24 cellular contexts compared by ENCODE assay signal in genomic region chr2:48568551-48568950, GRCh38. TPM values are rescaled to one million over a fixed set of nuclear protein-coding genes. Genes with fewer than 3 reads are reported as not detected.
DNase-seq lines count a peak whose midpoint lies in the region; ATAC-seq and TF ChIP-seq lines count a peak whose summit lies in the region.
"Had no signal": no experiment of that assay in that cellular context is flagged by ENCODE, and none has a peak within 500 bp of the region (broad histone marks: within the 10 kb centered on the region; RNA-seq: fewer than 3 reads in every experiment).

No MANE protein-coding gene starts in this region.

- peaks cover 6% of the 10 kb centered on the region for H3K4me1 Mint-ChIP-seq in activated T-cell treated with anti-CD3 and anti-CD28 coated beads, Interleukin-2, amount 50 U/mL, for 24 hours (ENCODE audit: low read depth)
- H3K4me1 Mint-ChIP-seq: activated B cell treated with CpG ODN at 0.5 μM for 24 hours; immature natural killer cell; naive thymus-derived CD4-positive, alpha-beta T cell had no signal

- no peaks in the 10 kb centered on the region for H3K27me3 ChIP-seq in lower lobe of right lung (ENCODE audit: low read depth)
- H3K27me3 ChIP-seq in stomach smooth muscle (ENCODE audit: control insufficient read depth in 1 of 2, insufficient read depth in 2 of 2, low read length in 2 of 2), result no peaks in the 10 kb centered on the region
- H3K27me3 ChIP-seq: heart right ventricle had no signal

- H3K9ac ChIP-seq in stomach smooth muscle (ENCODE audit: low read length in 2 of 2), result no peak overlapping the region
- H3K9ac ChIP-seq: parathyroid adenoma had no signal

- H3K27ac ChIP-seq in lower lobe of right lung, result no peak overlapping the region
- peak overlapping the region; percentile 1 for H3K27ac ChIP-seq in stomach smooth muscle (ENCODE audit: low read length)

- no peaks in the 10 kb centered on the region for H3K36me3 ChIP-seq in lower lobe of right lung
- H3K36me3 ChIP-seq in stomach smooth muscle (ENCODE audit: control insufficient read depth in 2 of 2, insufficient read depth in 2 of 2, low read length in 2 of 2), result peaks cover 3 to 9% of the 10 kb centered on the region in 2 donors
- H3K36me3 ChIP-seq: heart right ventricle had no signal

- H3K9me3 ChIP-seq in lower lobe of right lung, result no peaks in the 10 kb centered on the region
- H3K9me3 ChIP-seq in stomach smooth muscle (ENCODE audit: control insufficient read depth in 2 of 2, low read length in 2 of 2), result no peaks in the 10 kb centered on the region
- H3K9me3 ChIP-seq: heart right ventricle, SK-N-SH had no signal

- peaks cover 3% of the 10 kb centered on the region for H3K27me3 Mint-ChIP-seq in activated T-cell treated with anti-CD3 and anti-CD28 coated beads, Interleukin-2, amount 50 U/mL, for 24 hours

- intact Hi-C loops in lower lobe of right lung (cut with DNase I) (no loop called here), left colon (cut with DNase I, micrococcal nuclease) (no loop called here)

- no peaks in the 10 kb centered on the region for H3K9me3 Mint-ChIP-seq in activated T-cell treated with anti-CD3 and anti-CD28 coated beads, Interleukin-2, amount 50 U/mL, for 24 hours
- H3K9me3 Mint-ChIP-seq: activated B cell treated with CpG ODN at 0.5 μM for 24 hours; activated naive CD4-positive, alpha-beta T cell treated with anti-CD3 and anti-CD28 coated beads for 36 hours; endodermal cell; immature natural killer cell; naive thymus-derived CD4-positive, alpha-beta T cell had no signal

- ATAC-seq in lower lobe of right lung (peak; percentile 51 to 56), left colon (no peak)
- ATAC-seq: activated CD8-positive, alpha-beta T cell treated with anti-CD3 and anti-CD28 coated beads, Interleukin-2, amount 10 ng/mL, durations not matched to agents 7 days and 5 days; naive thymus-derived CD4-positive, alpha-beta T cell had no signal

- H3K4me3 ChIP-seq in choroid plexus epithelial cell (ENCODE audit: low read depth, low read length), result no peak overlapping the region
- no peak overlapping the region for H3K4me3 ChIP-seq in lower lobe of right lung
- no peak overlapping the region for H3K4me3 ChIP-seq in stomach smooth muscle (ENCODE audit: low read length in 2 of 2)
- H3K4me3 ChIP-seq: heart right ventricle had no signal

- no peak for TF ChIP-seq CTCF in choroid plexus epithelial cell (conservative IDR thresholded peaks at IDR 0.05; ENCODE audit: low read depth, low read length)
- no peak for TF ChIP-seq CTCF in lower lobe of right lung (IDR thresholded peaks at IDR 0.05)
- TF ChIP-seq CTCF in GM20000 (IDR thresholded peaks at IDR 0.05; ENCODE audit: extremely low read depth, missing control alignments), result no peak

- DNase-seq in activated T-cell treated with anti-CD3 and anti-CD28 coated beads, Interleukin-2, amount 50 U/mL, for 24 hours, result no peak
- DNase-seq in activated T-cell treated with anti-CD3 and anti-CD28 coated beads, Interleukin-2, amount 50 U/mL, for 1 hour, result no peak
- peak; percentile 25 for DNase-seq in choroid plexus epithelial cell (ENCODE audit: low read depth)
- no peak for DNase-seq in lower lobe of right lung
- DNase-seq in GM20000 (ENCODE audit: low spot score), result no peak
- no peak for DNase-seq in left colon
- DNase-seq in foreskin melanocyte, result no peak
- DNase-seq: activated B cell treated with CpG ODN at 0.5 μM for 24 hours; activated CD8-positive, alpha-beta T cell treated with anti-CD3 and anti-CD28 coated beads, Interleukin-2, amount 10 ng/mL, durations not matched to agents 7 days and 5 days; activated naive CD4-positive, alpha-beta T cell treated with anti-CD3 and anti-CD28 coated beads for 36 hours; activated T-cell treated with anti-CD3 and anti-CD28 coated beads, Interleukin-2, amount 50 U/mL, for 48 hours; endodermal cell; HCEC 1CT; heart right ventricle; immature natural killer cell; mesenchymal stem cell; naive thymus-derived CD4-positive, alpha-beta T cell; NCI-H1105 treated with DMSO at 0.1 percent for 48 hours; NCI-H2081; SK-N-SH; stimulated activated CD4-positive, alpha-beta T cell treated with anti-CD3 and anti-CD28 coated beads, Interleukin-2, amount 100 ng/mL, for 24 hours; stimulated activated naive CD4-positive, alpha-beta T cell had no signal

- peak overlapping the region; percentile 3 for H3K27ac Mint-ChIP-seq in activated T-cell treated with anti-CD3 and anti-CD28 coated beads, Interleukin-2, amount 50 U/mL, for 24 hours
- H3K27ac Mint-ChIP-seq: activated B cell treated with CpG ODN at 0.5 μM for 24 hours; activated CD8-positive, alpha-beta T cell treated with anti-CD3 and anti-CD28 coated beads, Interleukin-2, amount 10 ng/mL, durations not matched to agents 7 days and 5 days; activated naive CD4-positive, alpha-beta T cell treated with anti-CD3 and anti-CD28 coated beads for 36 hours; endodermal cell; immature natural killer cell; naive thymus-derived CD4-positive, alpha-beta T cell had no signal

- H3K4me1 ChIP-seq in lower lobe of right lung (peaks cover 21% of the 10 kb centered on the region), stomach smooth muscle (ENCODE audit: control insufficient read depth, insufficient read depth, low read length) (peaks cover 32% of the 10 kb centered on the region)

- H3K36me3 Mint-ChIP-seq in activated T-cell treated with anti-CD3 and anti-CD28 coated beads, Interleukin-2, amount 50 U/mL, for 24 hours (ENCODE audit: low read depth), result no peaks in the 10 kb centered on the region
- H3K36me3 Mint-ChIP-seq: immature natural killer cell had no signal

- no peak overlapping the region for H3K4me3 Mint-ChIP-seq in activated T-cell treated with anti-CD3 and anti-CD28 coated beads, Interleukin-2, amount 50 U/mL, for 24 hours
- H3K4me3 Mint-ChIP-seq: activated B cell treated with CpG ODN at 0.5 μM for 24 hours; activated CD8-positive, alpha-beta T cell treated with anti-CD3 and anti-CD28 coated beads, Interleukin-2, amount 10 ng/mL, durations not matched to agents 7 days and 5 days; activated naive CD4-positive, alpha-beta T cell treated with anti-CD3 and anti-CD28 coated beads for 36 hours; endodermal cell; immature natural killer cell; naive thymus-derived CD4-positive, alpha-beta T cell had no signal

RNA-seq across cellular contexts. Expression of gene STON1, which starts 38.6 kb away (rescaled TPM):
- total RNA-seq in lower lobe of right lung (33.4 TPM), left colon (10 to 100 TPM in 1 of 2 donors, 1 to 10 TPM in 1; 3.4 to 13.3 TPM)

RNA-seq across cellular contexts. Expression of gene GTF2A1L, which starts 49.1 kb away (rescaled TPM):
- total RNA-seq in lower lobe of right lung (not detected), left colon (not detected)
- total RNA-seq: activated B cell treated with CpG ODN at 0.5 μM for 24 hours; activated CD8-positive, alpha-beta T cell treated with anti-CD3 and anti-CD28 coated beads, Interleukin-2, amount 10 ng/mL, durations not matched to agents 7 days and 5 days; activated naive CD4-positive, alpha-beta T cell treated with anti-CD3 and anti-CD28 coated beads for 36 hours; endodermal cell; heart right ventricle; naive thymus-derived CD4-positive, alpha-beta T cell had no signal
